In genomic region chr12:48788852-48789775, GRCh38 we compare ENCODE assay signal across 8 cellular contexts. TPM values are rescaled to one million over a fixed set of nuclear protein-coding genes. Genes with fewer than 3 reads are reported as not detected.
DNase-seq lines count a peak whose midpoint lies in the region; ATAC-seq and TF ChIP-seq lines count a peak whose summit lies in the region.

Gene ADCY6, minus strand, starts transcription at chr12:48789089. Its CDS starts 5,655 bp downstream, at chr12:48783434.

- H3K9me3 Mint-ChIP-seq in stimulated activated naive B cell treated with anti-CD40 and anti-IgM and Interleukin-4, amounts not matched to agents 10 μg/mL and 1 μg/mL and 100 μg/mL, for 72 hours: no peaks in the 10 kb centered on the region

- CTCF ChIA-PET in HEK293T (lab: Yijun Ruan, JAX): interaction anchor here (0.6 to 1.6 kb wide), 5 partner anchors 25 to 93 kb away, joined by 3 to 7 read pairs (median 3); no protein-coding TSS in a partner anchor

- POLR2A ChIA-PET in HEK293T (lab: Yijun Ruan, JAX): interaction anchor here (0.6 to 2.0 kb wide), 13 partner anchors 10 to 107 kb away, joined by 3 to 6 read pairs (median 4); partner anchors contain the start of gene KANSL2

- ATAC-seq in stimulated activated naive B cell treated with anti-CD40 and anti-IgM and Interleukin-4, amounts not matched to agents 10 μg/mL and 1 μg/mL and 100 μg/mL, for 72 hours (replicated peaks): peak; percentile 56 to 59
- no peak for ATAC-seq in GM21360 (IDR thresholded peaks at IDR 0.05; ENCODE audit: unreplicated experiment)
- ATAC-seq in GM19351 (IDR thresholded peaks at IDR 0.05; ENCODE audit: unreplicated experiment): no peak

- H3K36me3 Mint-ChIP-seq in stimulated activated naive B cell treated with anti-CD40 and anti-IgM and Interleukin-4, amounts not matched to agents 10 μg/mL and 1 μg/mL and 100 μg/mL, for 72 hours: no peaks in the 10 kb centered on the region

- peaks cover 46 to 50% of the 10 kb centered on the region in 2 donors for H3K27me3 Mint-ChIP-seq in stimulated activated naive B cell treated with anti-CD40 and anti-IgM and Interleukin-4, amounts not matched to agents 10 μg/mL and 1 μg/mL and 100 μg/mL, for 72 hours

- peak within 1 kb of the TSS; percentile 80 to 85 for H3K4me3 Mint-ChIP-seq in stimulated activated naive B cell treated with anti-CD40 and anti-IgM and Interleukin-4, amounts not matched to agents 10 μg/mL and 1 μg/mL and 100 μg/mL, for 72 hours

- peaks cover 7 to 14% of the 10 kb centered on the region in 2 donors for H3K4me1 Mint-ChIP-seq in stimulated activated naive B cell treated with anti-CD40 and anti-IgM and Interleukin-4, amounts not matched to agents 10 μg/mL and 1 μg/mL and 100 μg/mL, for 72 hours

- peak within 1 kb of the TSS; percentile 87 for H3K27ac Mint-ChIP-seq in stimulated activated naive B cell treated with anti-CD40 and anti-IgM and Interleukin-4, amounts not matched to agents 10 μg/mL and 1 μg/mL and 100 μg/mL, for 72 hours

- DNase-seq in DMS53 treated with DMSO at 0.1 percent for 48 hours (lab: John Stamatoyannopoulos, UW; ENCODE audit: unreplicated experiment) (peak; percentile 61), HEK293T (ENCODE audit: extremely low spot score) (peak; percentile 68), RPMI7951 (ENCODE audit: low read depth) (peak; percentile 63), dermis microvascular lymphatic vessel endothelial cell (ENCODE audit: low read depth in 2 of 2) (peak; percentile 52 to 87), left kidney (ENCODE audit: low read depth, low spot score) (peak; percentile 96)
- DNase-seq in stimulated activated naive B cell treated with anti-CD40 and anti-IgM and Interleukin-4, amounts not matched to agents 10 μg/mL and 1 μg/mL and 100 μg/mL, for 72 hours: no peak

TF ChIP-seq in HEK293T, 16 proteins besides CTCF, POLR2A, EP300 and RAD21:
- TF ChIP-seq HDGF (IDR thresholded peaks at IDR 0.05; ENCODE audit: borderline replicate concordance): no peak
- no peak for TF ChIP-seq ELF4 (IDR thresholded peaks at IDR 0.05)

RNA-seq across cellular contexts. Expression of gene ADCY6, which starts in this region (rescaled TPM):
- 10.3 and 10.8 TPM in 2 replicates for total RNA-seq in RPMI7951 (2014; rRNA removed; shearing (Covaris generic))
- 27.2 and 35.7 TPM in 2 replicates for total RNA-seq in dermis microvascular lymphatic vessel endothelial cell

Comparison
In these comparisons a context has a peak if more than half of its experiments do, and no peak if none do; other contexts are left out.
1. ATAC-seq: peak in stimulated activated naive B cell treated with anti-CD40 and anti-IgM and Interleukin-4, amounts not matched to agents 10 μg/mL and 1 μg/mL and 100 μg/mL, for 72 hours (2 of 2); none in GM21360 (single experiment) and GM19351 (single experiment).